Comparison of ENCODE assay signal across 16 cellular contexts in the genomic region with DNA sequence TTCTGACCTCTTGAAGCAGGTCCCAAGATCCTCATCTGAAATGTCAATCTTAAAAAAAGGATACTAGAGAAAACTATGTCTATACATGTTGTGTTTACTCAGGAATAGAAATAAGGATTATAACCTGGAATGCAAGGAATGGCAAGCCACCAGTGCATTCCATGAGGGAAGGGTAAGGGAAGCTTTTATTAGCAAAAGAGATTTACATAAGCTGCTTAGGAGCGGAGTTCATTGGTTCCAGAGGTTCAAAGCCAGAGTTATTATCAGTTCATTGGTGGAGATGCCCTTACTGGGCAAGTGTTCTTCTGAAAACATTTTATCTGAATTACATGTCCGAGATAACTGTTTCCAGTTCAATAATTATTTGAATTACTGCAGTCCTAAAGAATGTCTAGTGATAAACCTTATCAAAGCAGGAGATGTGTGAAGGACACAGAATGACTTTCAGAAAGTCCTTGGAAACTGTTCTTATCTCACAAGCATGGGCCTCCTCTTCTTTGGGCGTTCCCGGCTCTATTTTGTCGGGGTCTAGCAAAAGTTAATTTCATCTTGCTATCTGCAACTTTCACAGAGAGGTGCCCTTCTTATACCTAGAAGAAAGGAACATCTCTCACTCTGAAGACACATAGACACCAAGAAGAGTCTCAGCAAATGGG. TPM values are rescaled to one million over a fixed set of nuclear protein-coding genes. Genes with fewer than 3 reads are reported as not detected.
A peak's percentile ranks its signal among the peaks of the same experiment; 100 is the strongest.
DNase-seq lines count a peak whose midpoint lies in the region; ATAC-seq and TF ChIP-seq lines count a peak whose summit lies in the region.
"Had no signal": no experiment of that assay in that cellular context is flagged by ENCODE, and none has a peak within 500 bp of the region (broad histone marks: within the 10 kb centered on the region; RNA-seq: fewer than 3 reads in every experiment).

No MANE protein-coding gene starts in this region.

- DNase-seq in cardiac muscle cell (ENCODE audit: low read depth in 1 of 2, low spot score in 1 of 2) (peak in 1 of 2 donors; percentile 63), right atrium auricular region (ENCODE audit: low spot score) (no peak), amniotic epithelial cell (ENCODE audit: low read depth) (peak; percentile 78), right cardiac atrium (no peak), Kasumi-1 (lab: John Stamatoyannopoulos, UW) (no peak)
- DNase-seq in stimulated activated naive CD8-positive, alpha-beta T cell treated with anti-CD3 and anti-CD28 coated beads, Interleukin-15, amount 100 ng/mL, for 72 hours, result no peak
- DNase-seq: activated naive CD4-positive, alpha-beta T cell treated with anti-CD3 and anti-CD28 coated beads, Interleukin-2, amount 10 ng/mL, durations not matched to agents 7 days and 5 days; CD8-positive, alpha-beta T cell; effector memory CD8-positive, alpha-beta T cell; immature natural killer cell; NCI-H2029 had no signal

- TF ChIP-seq CTCF in cardiac muscle cell (IDR thresholded peaks at IDR 0.05; ENCODE audit: low read depth, low read length), result no peak
- TF ChIP-seq CTCF in right atrium auricular region (IDR thresholded peaks at IDR 0.05), result no peak

- intact Hi-C loops in right cardiac atrium (cut with DNase I), result loop anchor here in 1 of 4 donors (10.0 kb wide), 1 partner anchor 486 kb away; no protein-coding TSS in a partner anchor

- H3K4me1 Mint-ChIP-seq in stimulated activated naive CD8-positive, alpha-beta T cell treated with anti-CD3 and anti-CD28 coated beads, Interleukin-15, amount 100 ng/mL, for 72 hours, result no peaks in the 10 kb centered on the region
- H3K4me1 Mint-ChIP-seq in stimulated activated memory B cell treated with anti-CD40 and anti-IgM and Interleukin-4, amounts not matched to agents 10 μg/mL and 1 μg/mL and 100 μg/mL, for 72 hours, result no peaks in the 10 kb centered on the region
- H3K4me1 Mint-ChIP-seq: activated naive CD4-positive, alpha-beta T cell treated with anti-CD3 and anti-CD28 coated beads, Interleukin-2, amount 10 ng/mL, durations not matched to agents 7 days and 5 days had no signal

- H3K36me3 ChIP-seq in cardiac muscle cell (no peaks in the 10 kb centered on the region), right atrium auricular region (no peaks in the 10 kb centered on the region)

- H3K36me3 Mint-ChIP-seq in stimulated activated memory B cell treated with anti-CD40 and anti-IgM and Interleukin-4, amounts not matched to agents 10 μg/mL and 1 μg/mL and 100 μg/mL, for 72 hours, result peaks cover 53% of the 10 kb centered on the region
- H3K36me3 Mint-ChIP-seq: activated naive CD4-positive, alpha-beta T cell treated with anti-CD3 and anti-CD28 coated beads, Interleukin-2, amount 10 ng/mL, durations not matched to agents 7 days and 5 days had no signal

- no peak overlapping the region for H3K4me3 Mint-ChIP-seq in stimulated activated naive CD8-positive, alpha-beta T cell treated with anti-CD3 and anti-CD28 coated beads, Interleukin-15, amount 100 ng/mL, for 72 hours
- no peak overlapping the region for H3K4me3 Mint-ChIP-seq in stimulated activated memory B cell treated with anti-CD40 and anti-IgM and Interleukin-4, amounts not matched to agents 10 μg/mL and 1 μg/mL and 100 μg/mL, for 72 hours
- H3K4me3 Mint-ChIP-seq: activated naive CD4-positive, alpha-beta T cell treated with anti-CD3 and anti-CD28 coated beads, Interleukin-2, amount 10 ng/mL, durations not matched to agents 7 days and 5 days; CD8-positive, alpha-beta T cell; effector memory CD8-positive, alpha-beta T cell; immature natural killer cell had no signal

- WGBS in right cardiac atrium, result 47% methylated on average over 5 of the region's 5 CpGs

- no peaks in the 10 kb centered on the region for H3K27me3 Mint-ChIP-seq in stimulated activated naive CD8-positive, alpha-beta T cell treated with anti-CD3 and anti-CD28 coated beads, Interleukin-15, amount 100 ng/mL, for 72 hours
- H3K27me3 Mint-ChIP-seq in stimulated activated memory B cell treated with anti-CD40 and anti-IgM and Interleukin-4, amounts not matched to agents 10 μg/mL and 1 μg/mL and 100 μg/mL, for 72 hours, result no peaks in the 10 kb centered on the region
- H3K27me3 Mint-ChIP-seq: activated naive CD4-positive, alpha-beta T cell treated with anti-CD3 and anti-CD28 coated beads, Interleukin-2, amount 10 ng/mL, durations not matched to agents 7 days and 5 days; effector memory CD8-positive, alpha-beta T cell had no signal

- no peaks in the 10 kb centered on the region for H3K9me3 Mint-ChIP-seq in stimulated activated naive CD8-positive, alpha-beta T cell treated with anti-CD3 and anti-CD28 coated beads, Interleukin-15, amount 100 ng/mL, for 72 hours
- H3K9me3 Mint-ChIP-seq in stimulated activated memory B cell treated with anti-CD40 and anti-IgM and Interleukin-4, amounts not matched to agents 10 μg/mL and 1 μg/mL and 100 μg/mL, for 72 hours, result no peaks in the 10 kb centered on the region
- H3K9me3 Mint-ChIP-seq: activated naive CD4-positive, alpha-beta T cell treated with anti-CD3 and anti-CD28 coated beads, Interleukin-2, amount 10 ng/mL, durations not matched to agents 7 days and 5 days; CD8-positive, alpha-beta T cell; effector memory CD8-positive, alpha-beta T cell; immature natural killer cell had no signal

- H3K4me3 ChIP-seq in cardiac muscle cell (no peak overlapping the region), right atrium auricular region (no peak overlapping the region), right cardiac atrium (ENCODE audit: low read length) (no peak overlapping the region)
- H3K4me3 ChIP-seq: A549 had no signal

- H3K27me3 ChIP-seq in cardiac muscle cell (no peaks in the 10 kb centered on the region), right atrium auricular region (no peaks in the 10 kb centered on the region), right cardiac atrium (ENCODE audit: control insufficient read depth, insufficient read depth) (no peaks in the 10 kb centered on the region)

- ATAC-seq in right cardiac atrium, result peak; percentile 26 to 37
- ATAC-seq in stimulated activated naive CD8-positive, alpha-beta T cell treated with anti-CD3 and anti-CD28 coated beads, Interleukin-15, amount 100 ng/mL, for 72 hours, result no peak
- no peak for ATAC-seq in HG03520 (IDR thresholded peaks at IDR 0.05; ENCODE audit: unreplicated experiment)
- ATAC-seq in stimulated activated memory B cell treated with anti-CD40 and anti-IgM and Interleukin-4, amounts not matched to agents 10 μg/mL and 1 μg/mL and 100 μg/mL, for 72 hours, result no peak
- ATAC-seq: A549; CD8-positive, alpha-beta T cell; effector memory CD8-positive, alpha-beta T cell; Panc1 had no signal

- peaks cover 12% of the 10 kb centered on the region for H3K4me1 ChIP-seq in cardiac muscle cell (ENCODE audit: low read depth)
- no peaks in the 10 kb centered on the region for H3K4me1 ChIP-seq in right atrium auricular region
- peaks cover 4% of the 10 kb centered on the region for H3K4me1 ChIP-seq in right cardiac atrium (ENCODE audit: control insufficient read depth, insufficient read depth, low read length)
- H3K4me1 ChIP-seq: A549 had no signal

- no peaks in the 10 kb centered on the region for H3K9me3 ChIP-seq in cardiac muscle cell (ENCODE audit: low read depth)
- H3K9me3 ChIP-seq in right atrium auricular region, result peaks cover 0 to 8% of the 10 kb centered on the region in 2 donors
- no peaks in the 10 kb centered on the region for H3K9me3 ChIP-seq in right cardiac atrium (ENCODE audit: control insufficient read depth, low read length)
- H3K9me3 ChIP-seq: A549 had no signal

- no peak overlapping the region for H3K27ac Mint-ChIP-seq in stimulated activated naive CD8-positive, alpha-beta T cell treated with anti-CD3 and anti-CD28 coated beads, Interleukin-15, amount 100 ng/mL, for 72 hours
- H3K27ac Mint-ChIP-seq in stimulated activated memory B cell treated with anti-CD40 and anti-IgM and Interleukin-4, amounts not matched to agents 10 μg/mL and 1 μg/mL and 100 μg/mL, for 72 hours, result no peak overlapping the region
- H3K27ac Mint-ChIP-seq: activated naive CD4-positive, alpha-beta T cell treated with anti-CD3 and anti-CD28 coated beads, Interleukin-2, amount 10 ng/mL, durations not matched to agents 7 days and 5 days; CD8-positive, alpha-beta T cell; effector memory CD8-positive, alpha-beta T cell had no signal

- H3K27ac ChIP-seq in cardiac muscle cell (peak overlapping the region; percentile 97), right atrium auricular region (peak overlapping the region in 1 of 2 donors; percentile 70), right cardiac atrium (ENCODE audit: low read length) (peak overlapping the region; percentile 32)
- H3K27ac ChIP-seq: A549, parathyroid adenoma had no signal

RNA-seq across cellular contexts. Expression of gene COMMD1, which starts 23.5 kb away (rescaled TPM):
- total RNA-seq in cardiac muscle cell (36.1 and 63.3 TPM in 2 replicates), right atrium auricular region (10 to 100 TPM; 54.5 to 66.0 TPM), right cardiac atrium (10 to 100 TPM; 45.3 to 62.3 (median 56.3) TPM)
- polyA plus RNA-seq in cardiac muscle cell (83.6 and 94.0 TPM in 2 replicates), right cardiac atrium (92.4 TPM)

RNA-seq across cellular contexts. Expression of gene CCT4, which starts 40.5 kb away (rescaled TPM):
- total RNA-seq in cardiac muscle cell (123 and 125 TPM in 2 replicates), right atrium auricular region (10 to 100 TPM; 64.9 to 69.8 TPM), right cardiac atrium (100 to 1,000 TPM in 3 of 4 donors, 10 to 100 TPM in 1; 89.7 to 112 (median 105) TPM)
- polyA plus RNA-seq in cardiac muscle cell (184 and 228 TPM in 2 replicates), right cardiac atrium (74.1 TPM)

Comparison
In these comparisons a context has a peak if more than half of its experiments do, and no peak if none do; other contexts are left out.
1. ATAC-seq: peak in right cardiac atrium (2 of 2); none in stimulated activated naive CD8-positive, alpha-beta T cell treated with anti-CD3 and anti-CD28 coated beads, Interleukin-15, amount 100 ng/mL, for 72 hours (single experiment), HG03520 (single experiment) and stimulated activated memory B cell treated with anti-CD40 and anti-IgM and Interleukin-4, amounts not matched to agents 10 μg/mL and 1 μg/mL and 100 μg/mL, for 72 hours (single experiment).